ENCODE assay signal across 23 cellular contexts in the genomic region with DNA sequence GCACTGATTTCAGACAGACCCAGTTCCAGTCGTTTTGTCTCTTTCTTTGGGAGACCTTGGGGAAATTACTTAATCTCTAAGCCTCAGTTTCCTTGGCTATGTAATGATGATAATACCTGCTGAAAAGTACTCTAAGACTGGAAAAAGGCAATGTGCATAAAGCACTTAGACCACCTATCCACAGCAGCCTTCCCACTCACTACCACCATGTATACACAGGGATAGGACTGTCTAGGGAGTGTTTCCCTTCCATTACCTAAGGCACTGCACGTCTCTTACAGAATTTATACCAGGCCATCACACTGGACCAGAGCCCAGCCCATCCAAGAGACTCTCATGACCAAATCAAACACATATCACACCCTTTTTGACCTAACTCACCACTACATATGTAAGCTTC. TPM values are rescaled to one million over a fixed set of nuclear protein-coding genes. Genes with fewer than 3 reads are reported as not detected.
DNase-seq lines count a peak whose midpoint lies in the region; ATAC-seq and TF ChIP-seq lines count a peak whose summit lies in the region.
"Had no signal": no experiment of that assay in that cellular context is flagged by ENCODE, and none has a peak within 500 bp of the region (broad histone marks: within the 10 kb centered on the region; RNA-seq: fewer than 3 reads in every experiment).

No MANE protein-coding gene starts in this region.

- H3K4me3 Mint-ChIP-seq in T-helper 1 cell treated with Interleukin-12 subunit alpha and Interleukin-12 subunit beta and Interleukin-4 antibody, amounts not matched to agents 30 μg/mL and 1 μg/mL, for 36 hours = no peak overlapping the region
- H3K4me3 Mint-ChIP-seq in CD4-positive, alpha-beta memory T cell = peak overlapping the region in 1 of 8 donors; percentile 1
- H3K4me3 Mint-ChIP-seq in WTC11 = no peak overlapping the region
- H3K4me3 Mint-ChIP-seq: activated naive CD4-positive, alpha-beta T cell treated with anti-CD3 and anti-CD28 coated beads for 36 hours had no signal

- H2AFZ ChIP-seq in Karpas-422 (ENCODE audit: low read length) = no peak overlapping the region
- H2AFZ ChIP-seq: parathyroid adenoma had no signal

- no peak overlapping the region for H3K4me3 ChIP-seq in CD4-positive, alpha-beta memory T cell (ENCODE audit: low read length in 2 of 2)
- H3K4me3 ChIP-seq in Karpas-422 (ENCODE audit: low read length) = no peak overlapping the region
- H3K4me3 ChIP-seq: lung had no signal

- H3K4me2 ChIP-seq in Karpas-422 (ENCODE audit: low read depth, low read length, poor library complexity, severe bottlenecking) = no peak overlapping the region

- H3K9me3 Mint-ChIP-seq in T-helper 1 cell treated with Interleukin-12 subunit alpha and Interleukin-12 subunit beta and Interleukin-4 antibody, amounts not matched to agents 30 μg/mL and 1 μg/mL, for 36 hours = no peaks in the 10 kb centered on the region
- H3K9me3 Mint-ChIP-seq in CD4-positive, alpha-beta memory T cell = no peaks in the 10 kb centered on the region
- no peaks in the 10 kb centered on the region for H3K9me3 Mint-ChIP-seq in WTC11
- H3K9me3 Mint-ChIP-seq: activated naive CD4-positive, alpha-beta T cell treated with anti-CD3 and anti-CD28 coated beads for 36 hours had no signal

- H3K36me3 Mint-ChIP-seq in T-helper 1 cell treated with Interleukin-12 subunit alpha and Interleukin-12 subunit beta and Interleukin-4 antibody, amounts not matched to agents 30 μg/mL and 1 μg/mL, for 36 hours (ENCODE audit: low read depth) = peaks cover 44% of the 10 kb centered on the region
- peaks cover 45 to 65% of the 10 kb centered on the region in 2 donors for H3K36me3 Mint-ChIP-seq in CD4-positive, alpha-beta memory T cell
- peaks cover 52% of the 10 kb centered on the region for H3K36me3 Mint-ChIP-seq in WTC11

- no peak for DNase-seq in T-helper 1 cell
- DNase-seq in CD4-positive, alpha-beta memory T cell = no peak
- DNase-seq in WTC11 (ENCODE audit: low spot score) = no peak
- no peak for DNase-seq in Karpas-422
- DNase-seq in NCI-H345 treated with DMSO at 0.1 percent for 48 hours (lab: John Stamatoyannopoulos, UW; ENCODE audit: unreplicated experiment) = no peak
- no peak for DNase-seq in HK-2 (ENCODE audit: unreplicated experiment)
- DNase-seq: 8988T; activated naive CD4-positive, alpha-beta T cell treated with anti-CD3 and anti-CD28 coated beads for 36 hours; BE2C; dermis blood vessel endothelial cell; DMS 273 treated with DMSO at 0.1 percent for 48 hours; foreskin keratinocyte; GDM1; hippocampal formation; NCI-H1105; NCI-H526; SHP77 treated with DMSO at 0.1 percent for 48 hours; stimulated activated naive CD8-positive, alpha-beta T cell treated with anti-CD3 and anti-CD28 coated beads, Interleukin-15, Interleukin-2, amounts not matched to agents 100 U/mL and 50 U/mL, for 24 hours; trophoblast cell had no signal

- peaks cover 34% of the 10 kb centered on the region for H4K20me1 ChIP-seq in Karpas-422 (ENCODE audit: insufficient read depth, low read depth, low read length)

- peaks cover 34% of the 10 kb centered on the region for H3K79me2 ChIP-seq in Karpas-422 (ENCODE audit: low read length)

- POLR2A ChIA-PET in CD4-positive, alpha-beta memory T cell (lab: Charles Lee; ENCODE audit: partially characterized antibody) = interaction anchor here (1.6 kb wide), 1 partner anchor 41 kb away, joined by 6 read pairs; a partner anchor contains a TSS
- POLR2A ChIA-PET in WTC11 (lab: Charles Lee) = interaction anchor here (0.5 to 1.1 kb wide), 3 partner anchors 12 to 113 kb away, joined by 3 to 7 read pairs (median 4); no protein-coding TSS in a partner anchor

- no peaks in the 10 kb centered on the region for H3K9me2 ChIP-seq in Karpas-422 (replicated peaks; ENCODE audit: insufficient read depth, low read length)

- H3K27ac Mint-ChIP-seq in T-helper 1 cell treated with Interleukin-12 subunit alpha and Interleukin-12 subunit beta and Interleukin-4 antibody, amounts not matched to agents 30 μg/mL and 1 μg/mL, for 36 hours = peak overlapping the region; percentile 33
- H3K27ac Mint-ChIP-seq in CD4-positive, alpha-beta memory T cell = peak overlapping the region in 5 of 7 donors; percentile 29 to 88 (median 43)
- peak overlapping the region; percentile 7 for H3K27ac Mint-ChIP-seq in WTC11
- H3K27ac Mint-ChIP-seq: activated naive CD4-positive, alpha-beta T cell treated with anti-CD3 and anti-CD28 coated beads for 36 hours had no signal

- peak; percentile 5 for ATAC-seq in WTC11
- peak; percentile 6 for ATAC-seq in esophagus mucosa
- ATAC-seq: stimulated activated naive CD8-positive, alpha-beta T cell treated with anti-CD3 and anti-CD28 coated beads, Interleukin-15, Interleukin-2, amounts not matched to agents 100 U/mL and 50 U/mL, for 24 hours had no signal

- H3K27me3 Mint-ChIP-seq in T-helper 1 cell treated with Interleukin-12 subunit alpha and Interleukin-12 subunit beta and Interleukin-4 antibody, amounts not matched to agents 30 μg/mL and 1 μg/mL, for 36 hours (ENCODE audit: low read depth) = no peaks in the 10 kb centered on the region
- H3K27me3 Mint-ChIP-seq in CD4-positive, alpha-beta memory T cell = no peaks in the 10 kb centered on the region
- H3K27me3 Mint-ChIP-seq in WTC11 (ENCODE audit: low read depth) = no peaks in the 10 kb centered on the region

- H3K4me1 ChIP-seq in CD4-positive, alpha-beta memory T cell (ENCODE audit: insufficient read depth, low read length) = peaks cover 51% of the 10 kb centered on the region
- peaks cover 13% of the 10 kb centered on the region for H3K4me1 ChIP-seq in Karpas-422 (ENCODE audit: low read length)
- H3K4me1 ChIP-seq: foreskin keratinocyte had no signal

- no peaks in the 10 kb centered on the region for H3K27me3 ChIP-seq in CD4-positive, alpha-beta memory T cell (ENCODE audit: insufficient read depth, low read length)
- H3K27me3 ChIP-seq in Karpas-422 (ENCODE audit: low read length) = no peaks in the 10 kb centered on the region
- H3K27me3 ChIP-seq: BE2C, foreskin keratinocyte had no signal

- H3K4me1 Mint-ChIP-seq in T-helper 1 cell treated with Interleukin-12 subunit alpha and Interleukin-12 subunit beta and Interleukin-4 antibody, amounts not matched to agents 30 μg/mL and 1 μg/mL, for 36 hours (ENCODE audit: low read depth) = peaks cover 34% of the 10 kb centered on the region
- peaks cover 39 to 64% (median 52%) of the 10 kb centered on the region in 4 donors for H3K4me1 Mint-ChIP-seq in CD4-positive, alpha-beta memory T cell
- H3K4me1 Mint-ChIP-seq in WTC11 = peaks cover 37% of the 10 kb centered on the region

- no peaks in the 10 kb centered on the region for H3K9me3 ChIP-seq in CD4-positive, alpha-beta memory T cell (ENCODE audit: control insufficient read depth in 1 of 2, low read length in 2 of 2)
- no peaks in the 10 kb centered on the region for H3K9me3 ChIP-seq in Karpas-422 (ENCODE audit: low read length)
- H3K9me3 ChIP-seq: BE2C had no signal

- H3K9ac ChIP-seq in Karpas-422 (ENCODE audit: low read length) = no peak overlapping the region
- H3K9ac ChIP-seq: parathyroid adenoma had no signal

- intact Hi-C loops in CD4-positive, alpha-beta memory T cell (cut with micrococcal nuclease) = no loop called here

- H3K27ac ChIP-seq in CD4-positive, alpha-beta memory T cell (ENCODE audit: low read depth, low read length) = no peak overlapping the region
- no peak overlapping the region for H3K27ac ChIP-seq in Karpas-422 (ENCODE audit: low read length)
- H3K27ac ChIP-seq: foreskin keratinocyte, parathyroid adenoma had no signal

- TF ChIP-seq CTCF in WTC11 (IDR thresholded peaks at IDR 0.05) = no peak

- CTCF ChIA-PET in CD4-positive, alpha-beta memory T cell (lab: Charles Lee; ENCODE audit: partially characterized antibody) = interaction anchor here (1.6 kb wide), 1 partner anchor 41 kb away, joined by 5 read pairs; a partner anchor contains a TSS
- CTCF ChIA-PET in WTC11 (lab: Charles Lee) = interaction anchor here (0.5 to 1.5 kb wide), 3 partner anchors 29 to 118 kb away, joined by 3 to 8 read pairs (median 3); no protein-coding TSS in a partner anchor

- peaks cover 42% of the 10 kb centered on the region for H3K36me3 ChIP-seq in CD4-positive, alpha-beta memory T cell (ENCODE audit: insufficient read depth, low read length)
- peaks cover 33% of the 10 kb centered on the region for H3K36me3 ChIP-seq in Karpas-422 (ENCODE audit: insufficient read depth, low read length)

RNA-seq across cellular contexts. Expression of a gene that starts 6.3 kb away (rescaled TPM):
- 1,000 to 10,000 TPM; 3,602 to 3,749 TPM for total RNA-seq in CD4-positive, alpha-beta memory T cell
- over 10,000 TPM in 1 of 2 donors, 1,000 to 10,000 TPM in 1; 8,635 to 10,008 TPM for polyA plus RNA-seq in CD4-positive, alpha-beta memory T cell
- total RNA-seq in WTC11 (2021) (2,168 to 2,393 TPM (median 2,330 TPM) in 3 replicates), esophagus mucosa (1,410 TPM)
- 4,193 and 11,491 TPM in 2 replicates for total RNA-seq in Karpas-422 (2014; rRNA removed; shearing (Covaris generic); ENCODE audit: low replicate concordance)

RNA-seq across cellular contexts. Expression of a gene that starts 18.9 kb away (rescaled TPM):
- total RNA-seq in CD4-positive, alpha-beta memory T cell = 10 to 100 TPM; 13.6 to 16.1 TPM
- polyA plus RNA-seq in CD4-positive, alpha-beta memory T cell = 10 to 100 TPM in 1 of 2 donors, 1 to 10 TPM in 1; 9.7 to 11.1 TPM
- 32.5 to 42.6 TPM (median 32.8 TPM) in 3 replicates for total RNA-seq in WTC11 (2021)
- 10.3 TPM for total RNA-seq in esophagus mucosa
- 62.1 and 75.1 TPM in 2 replicates for total RNA-seq in Karpas-422 (2014; rRNA removed; shearing (Covaris generic); ENCODE audit: low replicate concordance)

RNA-seq across cellular contexts. Expression of a gene that starts 40.6 kb away (rescaled TPM):
- 100 to 1,000 TPM; 416 to 441 TPM for total RNA-seq in CD4-positive, alpha-beta memory T cell
- 100 to 1,000 TPM; 669 to 761 TPM for polyA plus RNA-seq in CD4-positive, alpha-beta memory T cell
- total RNA-seq in WTC11 (2021) = 173 to 212 TPM (median 177 TPM) in 3 replicates
- 129 TPM for total RNA-seq in esophagus mucosa
- 396 and 770 TPM in 2 replicates for total RNA-seq in Karpas-422 (2014; rRNA removed; shearing (Covaris generic); ENCODE audit: low replicate concordance)

RNA-seq across cellular contexts. Expression of a gene that starts 40.8 kb away (rescaled TPM):
- total RNA-seq in CD4-positive, alpha-beta memory T cell = 10 to 100 TPM; 58.5 to 58.7 TPM
- polyA plus RNA-seq in CD4-positive, alpha-beta memory T cell = 10 to 100 TPM; 35.7 to 42.3 TPM
- total RNA-seq in WTC11 (2021) (24.5 to 27.7 TPM (median 25.2 TPM) in 3 replicates), esophagus mucosa (15.1 TPM)
- 74.0 and 82.5 TPM in 2 replicates for total RNA-seq in Karpas-422 (2014; rRNA removed; shearing (Covaris generic); ENCODE audit: low replicate concordance)

RNA-seq across cellular contexts. Expression of a gene that starts 55.2 kb away (rescaled TPM):
- total RNA-seq in CD4-positive, alpha-beta memory T cell = 1 to 10 TPM; 8.7 to 9.8 TPM
- polyA plus RNA-seq in CD4-positive, alpha-beta memory T cell = 10 to 100 TPM; 17.9 to 18.1 TPM
- 19.9 to 22.8 TPM (median 22.5 TPM) in 3 replicates for total RNA-seq in WTC11 (2021)
- 5.7 TPM for total RNA-seq in esophagus mucosa
- 23.1 and 29.7 TPM in 2 replicates for total RNA-seq in Karpas-422 (2014; rRNA removed; shearing (Covaris generic); ENCODE audit: low replicate concordance)
